20 cellular contexts compared by ENCODE assay signal in genomic region chr6:126030045-126030444, GRCh38.
"Had no signal": no experiment of that assay in that cellular context is flagged by ENCODE, and none has a peak within 500 bp of the region (broad histone marks: within the 10 kb centered on the region; RNA-seq: fewer than 3 reads in every experiment).

No MANE protein-coding gene starts in this region.

- DNase-seq: activated CD4-positive, alpha-beta T cell treated with anti-CD3 and anti-CD28 coated beads, Interleukin-2, amount 50 U/mL, for 1 hour; activated naive CD4-positive, alpha-beta T cell; anterior cingulate cortex; caudate nucleus; esophagus squamous epithelium; hippocampal formation; kidney; left lung; mesendoderm; posterior cingulate gyrus; retina; stimulated activated CD4-positive, alpha-beta T cell treated with anti-CD3 and anti-CD28 coated beads, Interleukin-4, amount 100 ng/mL, for 1 hour; stimulated activated naive CD4-positive, alpha-beta T cell; T1000; tibial artery had no signal

- FAIRE-seq: urothelium cell line had no signal

- H3K27me3 ChIP-seq: esophagus squamous epithelium, gastroesophageal sphincter, left lung, tibial artery had no signal

- ATAC-seq: activated CD4-positive, CD25-positive, alpha-beta regulatory T cell treated with anti-CD3 and anti-CD28 coated beads, Interleukin-2, amount 50 U/mL, for 24 hours; gastroesophageal sphincter; left lung; natural killer cell treated with Interleukin-12 subunit alpha and Interleukin-12 subunit beta and Interleukin-15 and Interleukin-18, amount 100 ng/mL, for 72 hours had no signal

- H3K9me3 ChIP-seq: esophagus squamous epithelium, gastroesophageal sphincter, left lung, tibial artery had no signal

- H3K4me3 ChIP-seq: coronary artery, esophagus squamous epithelium, gastroesophageal sphincter, left lung, tibial artery had no signal

- H3K27ac ChIP-seq: coronary artery, esophagus squamous epithelium, left lung, tibial artery had no signal
